Comparison of ENCODE assay signal across 1 cellular context in genomic region chr22:49934144-49934890, GRCh38.
TF ChIP-seq lines count a peak whose summit lies in the region.

No MANE protein-coding gene starts in this region.

TF ChIP-seq in H1, 55 proteins besides CTCF, POLR2A, EP300 and RAD21 (continued from another document):
- no peak for TF ChIP-seq SIX5 (IDR thresholded peaks at IDR 0.05; ENCODE audit: low read depth, low read length)
- TF ChIP-seq BCL11A (IDR thresholded peaks at IDR 0.05; ENCODE audit: low read depth in 2 of 2, low read length in 2 of 2): no peak
- TF ChIP-seq CHD2 (IDR thresholded peaks at IDR 0.05; ENCODE audit: low read length): no peak
- no peak for TF ChIP-seq JUND (IDR thresholded peaks at IDR 0.05; ENCODE audit: low read length)
- no peak for TF ChIP-seq TEAD4 (IDR thresholded peaks at IDR 0.05; ENCODE audit: low read depth, low read length)
- TF ChIP-seq RXRA (IDR thresholded peaks at IDR 0.05; ENCODE audit: insufficient read depth, low read depth, low read length): no peak
- TF ChIP-seq CTBP2 (IDR thresholded peaks at IDR 0.05; ENCODE audit: borderline replicate concordance, insufficient read depth, insufficient read length, low read length): no peak
- TF ChIP-seq SUZ12 (IDR thresholded peaks at IDR 0.05; ENCODE audit: low read length): no peak
- TF ChIP-seq TAF7 (optimal IDR thresholded peaks at IDR 0.05; ENCODE audit: borderline replicate concordance, low read depth, low read length): no peak
- no peak for TF ChIP-seq BACH1 (IDR thresholded peaks at IDR 0.05; ENCODE audit: low read length)
- no peak for TF ChIP-seq SIN3A (conservative IDR thresholded peaks at IDR 0.05 in 1 of 2, IDR thresholded peaks at IDR 0.05 in 1 of 2; ENCODE audit: low read depth in 1 of 2, low read length in 2 of 2)
- TF ChIP-seq EZH2 (IDR thresholded peaks at IDR 0.05; ENCODE audit: low read depth, low read length, severe bottlenecking): no peak
